Comparison of ENCODE assay signal across 18 cellular contexts in genomic region chr2:216671791-216672343, GRCh38. TPM values are rescaled to one million over a fixed set of nuclear protein-coding genes. Genes with fewer than 3 reads are reported as not detected.
"Had no signal": no experiment of that assay in that cellular context is flagged by ENCODE, and none has a peak within 500 bp of the region (broad histone marks: within the 10 kb centered on the region; RNA-seq: fewer than 3 reads in every experiment).

No MANE protein-coding gene starts in this region.

- DNase-seq: activated CD4-positive, alpha-beta T cell treated with anti-CD3 and anti-CD28 coated beads for 1 hour; activated effector memory CD4-positive, alpha-beta T cell treated with anti-CD3 and anti-CD28 coated beads, Interleukin-2, amount 50 U/mL, for 16 hours; activated naive CD4-positive, alpha-beta T cell treated with anti-CD3 and anti-CD28 coated beads, Interleukin-2, amount 50 U/mL, for 16 hours; activated T-cell treated with anti-CD3 and anti-CD28 coated beads, Interleukin-2, amount 50 U/mL, for 72 hours; erythroblast; left lung; mammary epithelial cell; stimulated activated CD8-positive, alpha-beta memory T cell treated with anti-CD3 and anti-CD28 coated beads, Interleukin-4, amount 100 ng/mL, for 48 hours; stimulated activated naive CD8-positive, alpha-beta T cell treated with anti-CD3 and anti-CD28 coated beads, Interleukin-15, Interleukin-2, amounts not matched to agents 100 U/mL and 50 U/mL, for 24 hours; substantia nigra; T-helper 2 cell; WERI-Rb-1 had no signal

- H3K36me3 ChIP-seq: breast epithelium, left lung, WERI-Rb-1 had no signal

- H3K27me3 ChIP-seq: breast epithelium, gastroesophageal sphincter, heart left ventricle, left lung, tibial nerve had no signal

- H3K4me3 Mint-ChIP-seq: activated T-cell treated with anti-CD3 and anti-CD28 coated beads, Interleukin-2, amount 50 U/mL, for 72 hours had no signal

- H3K4me3 ChIP-seq: breast epithelium, coronary artery, gastroesophageal sphincter, heart left ventricle, left lung, tibial nerve had no signal

- ATAC-seq: activated T-cell treated with anti-CD3 and anti-CD28 coated beads, Interleukin-2, amount 50 U/mL, for 72 hours; gastroesophageal sphincter; left lung; stimulated activated naive CD8-positive, alpha-beta T cell treated with anti-CD3 and anti-CD28 coated beads, Interleukin-15, Interleukin-2, amounts not matched to agents 100 U/mL and 50 U/mL, for 24 hours had no signal

- H3K27ac Mint-ChIP-seq: activated T-cell treated with anti-CD3 and anti-CD28 coated beads, Interleukin-2, amount 50 U/mL, for 72 hours had no signal

- H3K4me1 ChIP-seq: breast epithelium, gastroesophageal sphincter, heart left ventricle, left lung, tibial nerve had no signal

- H3K9me3 Mint-ChIP-seq: activated T-cell treated with anti-CD3 and anti-CD28 coated beads, Interleukin-2, amount 50 U/mL, for 72 hours had no signal

- H3K9me3 ChIP-seq: breast epithelium, gastroesophageal sphincter, heart left ventricle, left lung, tibial nerve had no signal

- H3K27ac ChIP-seq: breast epithelium, left lung, WERI-Rb-1 had no signal

RNA-seq across cellular contexts. Expression of gene IGFBP5, which starts 23.5 kb away (rescaled TPM):
- total RNA-seq: activated CD8-positive, alpha-beta memory T cell treated with anti-CD3 and anti-CD28 coated beads for 36 hours; activated T-cell treated with anti-CD3 and anti-CD28 coated beads, Interleukin-2, amount 50 U/mL, for 72 hours had no signal
